In genomic region chr6:98947411-98948292, GRCh38 we compare ENCODE assay signal across 1 cellular context.
TF ChIP-seq lines count a peak whose summit lies in the region.

Gene FBXL4 (minus strand): TSS chr6:98947946. CDS start chr6:98926988, 20,958 bp downstream.

TF ChIP-seq in H1, 55 proteins besides CTCF, POLR2A, EP300 and RAD21:
- TF ChIP-seq E2F6 (IDR thresholded peaks at IDR 0.05) (peak; percentile 68), BACH1 (IDR thresholded peaks at IDR 0.05; ENCODE audit: low read length) (no peak; the same call in 1 of the 2 replicates), CREB1 (IDR thresholded peaks at IDR 0.05) (peak; percentile 60), TAF1 (IDR thresholded peaks at IDR 0.05; ENCODE audit: low read depth, low read length) (peak; percentile 71), POLR2AphosphoS5 (IDR thresholded peaks at IDR 0.05; ENCODE audit: low read depth, low read length) (peak; percentile 33; the same call in 1 of the 2 replicates), KDM4A (IDR thresholded peaks at IDR 0.05; ENCODE audit: low read depth, low read length, severe bottlenecking) (peak; percentile 75), MAX (IDR thresholded peaks at IDR 0.05) (peak; percentile 93), EGR1 (IDR thresholded peaks at IDR 0.05; ENCODE audit: borderline replicate concordance, low read depth, low read length) (peak; percentile 93), ATF3 (IDR thresholded peaks at IDR 0.05; ENCODE audit: insufficient read depth, low read depth, low read length) (no peak), RBBP5 (IDR thresholded peaks at IDR 0.05; ENCODE audit: borderline replicate concordance, low read depth, low read length) (peak; percentile 28; the same call in 1 of the 2 replicates), NANOG (IDR thresholded peaks at IDR 0.05; ENCODE audit: insufficient read depth, low read depth, low read length, poor library complexity, severe bottlenecking) (no peak), PHF8 (conservative IDR thresholded peaks at IDR 0.05; ENCODE audit: low read depth, low read length) (peak; percentile 83), SP1 (IDR thresholded peaks at IDR 0.05; ENCODE audit: low read depth, low read length) (peak; percentile 70; the same call in 1 of the 2 replicates), TAF7 (optimal IDR thresholded peaks at IDR 0.05; ENCODE audit: borderline replicate concordance, low read depth, low read length) (peak; percentile 70), RNF2 (IDR thresholded peaks at IDR 0.05; ENCODE audit: borderline replicate concordance, low read depth, low read length, missing control alignments, poor library complexity, severe bottlenecking) (no peak), JUN (IDR thresholded peaks at IDR 0.05; ENCODE audit: low read depth, low read length) (no peak), CHD7 (IDR thresholded peaks at IDR 0.05; ENCODE audit: insufficient replicate concordance, low read length) (no peak), SIN3A (conservative IDR thresholded peaks at IDR 0.05 in 1 of 2, IDR thresholded peaks at IDR 0.05 in 1 of 2; ENCODE audit: low read depth in 1 of 2, low read length in 2 of 2) (0 out of 4 replicates have a peak, but pooled peaks of 1 of the 2 experiments have one; percentile 52), HDAC2 (IDR thresholded peaks at IDR 0.05; ENCODE audit: borderline replicate concordance in 1 of 2, low read depth in 2 of 2, low read length in 2 of 2) (no peak; a peak in 1 of 4 replicates)
